In the genomic region with DNA sequence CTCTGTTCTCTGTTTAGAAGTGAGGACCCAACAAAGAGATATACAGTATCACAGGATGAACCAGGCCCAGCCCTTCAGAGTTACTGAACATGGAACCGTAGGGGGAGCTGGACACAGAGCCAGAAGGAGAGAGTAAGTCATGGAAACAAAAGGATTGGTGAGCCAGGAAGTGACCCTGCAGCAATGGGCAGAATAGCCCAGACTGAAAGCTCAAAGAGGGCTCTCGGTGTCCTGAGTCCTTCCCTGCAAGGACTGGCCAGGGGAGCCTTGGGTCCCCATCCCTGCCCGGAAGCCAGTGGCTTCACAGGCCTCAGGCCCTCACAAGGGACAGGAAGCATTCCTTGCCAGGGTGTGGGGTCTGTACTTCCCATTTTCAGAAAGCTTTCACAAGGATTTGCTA, we compare ENCODE assay signal across 7 cellular contexts.
"Had no signal": no experiment of that assay in that cellular context is flagged by ENCODE, and none has a peak within 500 bp of the region (broad histone marks: within the 10 kb centered on the region; RNA-seq: fewer than 3 reads in every experiment).

No MANE protein-coding gene starts in this region.

- H3K27ac ChIP-seq: GM23248 had no signal

- FAIRE-seq: HepG2 had no signal

- H3K4me1 Mint-ChIP-seq: IgD-negative memory B cell had no signal

- H3K4me3 ChIP-seq: GM23248, HAP-1 had no signal

- ATAC-seq: HCT116, HepG2 had no signal

- DNase-seq: GM23248, GOT3, KBM-7 had no signal

- H3K36me3 ChIP-seq: HAP-1 had no signal

- H3K4me3 Mint-ChIP-seq: IgD-negative memory B cell had no signal

- H3K9me3 ChIP-seq: HAP-1 had no signal

- H3K27ac Mint-ChIP-seq: IgD-negative memory B cell had no signal

- H3K4me1 ChIP-seq: HAP-1 had no signal
